17 cellular contexts compared by ENCODE assay signal in the genomic region with DNA sequence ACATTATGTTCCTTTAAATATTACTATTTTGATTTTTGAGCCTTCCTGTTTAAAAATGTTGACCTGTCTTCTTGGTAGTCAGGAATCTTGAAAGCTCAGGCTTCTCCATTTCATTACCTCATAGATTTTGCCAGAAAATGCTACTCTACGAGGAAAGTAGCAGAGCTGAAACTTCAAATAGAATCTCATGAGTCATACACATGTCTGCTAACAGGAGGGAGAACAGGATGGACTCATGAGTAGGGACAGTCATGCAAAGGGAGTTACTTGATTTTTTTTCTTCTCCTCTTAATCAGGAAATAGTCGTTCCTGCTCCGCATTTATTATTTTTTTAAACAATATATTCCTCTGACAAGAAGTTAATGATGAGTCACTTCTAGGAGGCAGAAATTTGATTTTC. TPM values are rescaled to one million over a fixed set of nuclear protein-coding genes. Genes with fewer than 3 reads are reported as not detected.
DNase-seq lines count a peak whose midpoint lies in the region; ATAC-seq and TF ChIP-seq lines count a peak whose summit lies in the region.
"Had no signal": no experiment of that assay in that cellular context is flagged by ENCODE, and none has a peak within 500 bp of the region (broad histone marks: within the 10 kb centered on the region; RNA-seq: fewer than 3 reads in every experiment).

No MANE protein-coding gene starts in this region.

- 39 to 43% methylated on average over 3 of the region's 3 CpGs for WGBS in heart right ventricle, 2 donors

- in situ Hi-C loops in gastrocnemius medialis (cut with MboI; ENCODE audit: low sequenced_read_pairs in 4 of 4), result loop anchor here in 2 of 4 donors (25.0 kb wide), 1 partner anchor 890 kb away; no protein-coding TSS in a partner anchor

- TF ChIP-seq POLR2A in gastrocnemius medialis (IDR thresholded peaks at IDR 0.05), result no peak

- no peak for TF ChIP-seq CTCF in PC-3 (conservative IDR thresholded peaks at IDR 0.05; ENCODE audit: low read depth, low read length)
- no peak for TF ChIP-seq CTCF in epithelial cell of proximal tubule (conservative IDR thresholded peaks at IDR 0.05; ENCODE audit: low read depth, low read length)
- TF ChIP-seq CTCF in heart right ventricle (IDR thresholded peaks at IDR 0.05), result no peak
- TF ChIP-seq CTCF in gastrocnemius medialis (IDR thresholded peaks at IDR 0.05 in 4 of 5, conservative IDR thresholded peaks at IDR 0.05 in 1 of 5), result no peak

- H3K79me2 ChIP-seq in PC-3 (ENCODE audit: low read length), result no peaks in the 10 kb centered on the region

- DNase-seq in Daoy (ENCODE audit: low read depth) (peak; percentile 48), PC-3 (peak; percentile 26), epithelial cell of proximal tubule (ENCODE audit: low read depth) (peak; percentile 13), non-pigmented ciliary epithelial cell (ENCODE audit: low read depth) (peak; percentile 53), heart right ventricle (no peak), middle frontal gyrus (ENCODE audit: extremely low spot score, low spot score) (no peak), gastrocnemius medialis (no peak)
- DNase-seq: activated CD4-positive, alpha-beta memory T cell treated with anti-CD3 and anti-CD28 coated beads, Interleukin-2, amount 10 ng/mL, durations not matched to agents 7 days and 5 days; adrenal gland; cortex of kidney; midbrain; NCI-H1417 treated with DMSO at 0.1 percent for 48 hours; stimulated activated naive CD4-positive, alpha-beta T cell treated with Interleukin-2 at 50 U/mL for 16 hours; uterus had no signal

- CTCF ChIA-PET in PC-3 (lab: Charles Lee), result no interaction called here

- H3K4me1 ChIP-seq in PC-3 (ENCODE audit: insufficient read depth, low read length) (no peaks in the 10 kb centered on the region), heart right ventricle (no peaks in the 10 kb centered on the region), gastrocnemius medialis (no peaks in the 10 kb centered on the region)
- H3K4me1 ChIP-seq: adrenal gland, uterus had no signal

- H3K4me3 ChIP-seq in PC-3 (ENCODE audit: low read length) (no peak overlapping the region), epithelial cell of proximal tubule (ENCODE audit: low read depth, low read length) (no peak overlapping the region), heart right ventricle (no peak overlapping the region), gastrocnemius medialis (no peak overlapping the region)
- H3K4me3 ChIP-seq: adrenal gland, GM12878, uterus had no signal

- no peaks in the 10 kb centered on the region for H3F3A ChIP-seq in PC-3 (ENCODE audit: low read length, unreplicated experiment)

- peak; percentile 31; the same call in 1 of the 2 replicates for ATAC-seq in PC-3
- ATAC-seq in HG03342 (IDR thresholded peaks at IDR 0.05; ENCODE audit: unreplicated experiment), result no peak
- ATAC-seq in heart right ventricle, result no peak
- ATAC-seq in gastrocnemius medialis, result no peak

- intact Hi-C loops in PC-3 (cut with micrococcal nuclease), result no loop called here
- intact Hi-C loops in heart right ventricle (cut with DNase I), result loop anchor here in 1 of 10 donors (10.0 kb wide), 1 partner anchor 58 kb away; no protein-coding TSS in a partner anchor
- intact Hi-C loops in gastrocnemius medialis (cut with DNase I; ENCODE audit: low total_unique reads), result no loop called here

- H2AFZ ChIP-seq in PC-3 (ENCODE audit: low read length), result no peak overlapping the region

- H3K27me3 ChIP-seq in PC-3 (ENCODE audit: low read length) (no peaks in the 10 kb centered on the region), heart right ventricle (peaks cover 0 to 31% (median 14%) of the 10 kb centered on the region in 7 donors), gastrocnemius medialis (peaks cover 0 to 3% (median 0%) of the 10 kb centered on the region in 3 donors)

- POLR2A ChIA-PET in PC-3 (lab: Charles Lee; ENCODE audit: unreplicated experiment), result no interaction called here

- no peak overlapping the region for H3K4me2 ChIP-seq in PC-3 (ENCODE audit: low read length)

- H3K27ac ChIP-seq in PC-3 (ENCODE audit: low read length), result no peak overlapping the region
- H3K27ac ChIP-seq in heart right ventricle, result no peak overlapping the region
- H3K27ac ChIP-seq in gastrocnemius medialis, result no peak overlapping the region
- H3K27ac ChIP-seq: adrenal gland, C4-2B, uterus had no signal

- no TSS peak for BruUV-seq in PC-3 (replicated peaks; lab: Mats Ljungman, UMichigan)

- no peaks in the 10 kb centered on the region for H3K9me3 ChIP-seq in PC-3 (ENCODE audit: low read length)
- H3K9me3 ChIP-seq in heart right ventricle, result no peaks in the 10 kb centered on the region
- H3K9me3 ChIP-seq in gastrocnemius medialis, result no peaks in the 10 kb centered on the region
- H3K9me3 ChIP-seq: adrenal gland, uterus had no signal

- no peak overlapping the region for H3K9ac ChIP-seq in PC-3 (ENCODE audit: low read length)

- H4K20me1 ChIP-seq in PC-3 (ENCODE audit: low read length), result no peaks in the 10 kb centered on the region

- H3K9me2 ChIP-seq in PC-3 (replicated peaks; ENCODE audit: low read length), result no peaks in the 10 kb centered on the region

- no peaks in the 10 kb centered on the region for H3K36me3 ChIP-seq in PC-3 (ENCODE audit: low read depth, low read length)
- no peaks in the 10 kb centered on the region for H3K36me3 ChIP-seq in heart right ventricle
- H3K36me3 ChIP-seq in gastrocnemius medialis, result no peaks in the 10 kb centered on the region
- H3K36me3 ChIP-seq: adrenal gland, uterus had no signal

RNA-seq across cellular contexts. Expression of gene MINDY3, which starts 37.0 kb away (rescaled TPM):
- 21.2 and 24.7 TPM in 2 replicates for total RNA-seq in Daoy (2014; rRNA removed; shearing (Covaris generic))
- total RNA-seq in PC-3 (2014; rRNA removed) (9.5 and 9.9 TPM in 2 replicates), epithelial cell of proximal tubule (15.5 and 20.5 TPM in 2 replicates), heart right ventricle (10 to 100 TPM; 16.0 to 26.0 (median 23.2) TPM), gastrocnemius medialis (10 to 100 TPM in 2 of 4 donors, 1 to 10 TPM in 2; 7.6 to 37.5 (median 10.8) TPM)
- 10 to 100 TPM; 10.8 to 17.6 TPM for polyA plus RNA-seq in heart right ventricle

Comparison
In these comparisons a context has a peak if more than half of its experiments do, and no peak if none do; other contexts are left out.
1. DNase-seq: peak in Daoy (single experiment), PC-3 (single experiment), epithelial cell of proximal tubule (single experiment) and non-pigmented ciliary epithelial cell (single experiment); none in heart right ventricle (0 of 2), middle frontal gyrus (single experiment) and gastrocnemius medialis (0 of 2).